Comparison of ENCODE assay signal across 2 cellular contexts in the genomic region with DNA sequence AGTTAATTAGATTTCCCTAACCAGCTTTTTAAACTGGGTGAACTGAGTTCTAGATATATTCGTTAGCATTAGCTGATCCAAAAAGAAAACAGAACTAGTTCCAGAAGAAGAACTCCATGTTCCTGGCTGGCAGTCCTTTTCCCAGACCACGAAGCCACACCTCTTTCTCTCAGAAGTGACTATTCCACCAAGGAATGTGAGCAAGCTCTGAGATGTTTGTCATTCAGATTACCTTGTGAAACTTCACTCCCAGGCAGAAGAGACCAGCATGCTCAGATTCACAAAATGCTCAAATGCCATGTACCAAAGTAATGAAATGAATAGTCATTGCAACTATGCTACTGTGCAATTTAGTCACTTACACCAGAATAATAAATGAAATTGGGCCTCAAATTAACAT.
TF ChIP-seq lines count a peak whose summit lies in the region.

No MANE protein-coding gene starts in this region.

TF ChIP-seq in A549, 52 proteins besides CTCF, POLR2A, EP300 and RAD21 (continued from another document):
- TF ChIP-seq, protein P1, sequence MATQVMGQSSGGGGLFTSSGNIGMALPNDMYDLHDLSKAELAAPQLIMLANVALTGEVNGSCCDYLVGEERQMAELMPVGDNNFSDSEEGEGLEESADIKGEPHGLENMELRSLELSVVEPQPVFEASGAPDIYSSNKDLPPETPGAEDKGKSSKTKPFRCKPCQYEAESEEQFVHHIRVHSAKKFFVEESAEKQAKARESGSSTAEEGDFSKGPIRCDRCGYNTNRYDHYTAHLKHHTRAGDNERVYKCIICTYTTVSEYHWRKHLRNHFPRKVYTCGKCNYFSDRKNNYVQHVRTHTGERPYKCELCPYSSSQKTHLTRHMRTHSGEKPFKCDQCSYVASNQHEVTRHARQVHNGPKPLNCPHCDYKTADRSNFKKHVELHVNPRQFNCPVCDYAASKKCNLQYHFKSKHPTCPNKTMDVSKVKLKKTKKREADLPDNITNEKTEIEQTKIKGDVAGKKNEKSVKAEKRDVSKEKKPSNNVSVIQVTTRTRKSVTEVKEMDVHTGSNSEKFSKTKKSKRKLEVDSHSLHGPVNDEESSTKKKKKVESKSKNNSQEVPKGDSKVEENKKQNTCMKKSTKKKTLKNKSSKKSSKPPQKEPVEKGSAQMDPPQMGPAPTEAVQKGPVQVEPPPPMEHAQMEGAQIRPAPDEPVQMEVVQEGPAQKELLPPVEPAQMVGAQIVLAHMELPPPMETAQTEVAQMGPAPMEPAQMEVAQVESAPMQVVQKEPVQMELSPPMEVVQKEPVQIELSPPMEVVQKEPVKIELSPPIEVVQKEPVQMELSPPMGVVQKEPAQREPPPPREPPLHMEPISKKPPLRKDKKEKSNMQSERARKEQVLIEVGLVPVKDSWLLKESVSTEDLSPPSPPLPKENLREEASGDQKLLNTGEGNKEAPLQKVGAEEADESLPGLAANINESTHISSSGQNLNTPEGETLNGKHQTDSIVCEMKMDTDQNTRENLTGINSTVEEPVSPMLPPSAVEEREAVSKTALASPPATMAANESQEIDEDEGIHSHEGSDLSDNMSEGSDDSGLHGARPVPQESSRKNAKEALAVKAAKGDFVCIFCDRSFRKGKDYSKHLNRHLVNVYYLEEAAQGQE (IDR thresholded peaks at IDR 0.05), result no peak
- TF ChIP-seq HEYL (CRISPR knock-in tag; IDR thresholded peaks at IDR 0.05) (no peak), JUN (IDR thresholded peaks at IDR 0.05) (no peak), HOXB5 (CRISPR knock-in tag; IDR thresholded peaks at IDR 0.05) (no peak), FOSB (CRISPR knock-in tag; IDR thresholded peaks at IDR 0.05) (no peak), FOSL2 (IDR thresholded peaks at IDR 0.05) (peak; percentile 48), FOSL2 (CRISPR knock-in tag; IDR thresholded peaks at IDR 0.05) (peak; percentile 83), MAZ (IDR thresholded peaks at IDR 0.05; ENCODE audit: borderline replicate concordance, low read depth, low read length) (no peak), NPAS2 (CRISPR knock-in tag; IDR thresholded peaks at IDR 0.05; ENCODE audit: borderline replicate concordance) (no peak), MYC (IDR thresholded peaks at IDR 0.05; ENCODE audit: borderline replicate concordance, low read length) (no peak), CEBPB (IDR thresholded peaks at IDR 0.05) (peak in 1 of 2 experiments; percentile 69; a peak in 2 of 4 replicates), GATA3 (IDR thresholded peaks at IDR 0.05; ENCODE audit: borderline replicate concordance) (0 out of 2 replicates have a peak, but pooled peaks have one; percentile 22), ESRRA (IDR thresholded peaks at IDR 0.05; ENCODE audit: borderline replicate concordance, low read length) (no peak), SREBF2 (IDR thresholded peaks at IDR 0.05) (no peak), CBX2 (IDR thresholded peaks at IDR 0.05; ENCODE audit: borderline replicate concordance, low read depth) (no peak), TFCP2L1 (CRISPR knock-in tag; IDR thresholded peaks at IDR 0.05) (no peak), RARB (CRISPR knock-in tag; IDR thresholded peaks at IDR 0.05) (no peak), NR3C1 (IDR thresholded peaks at IDR 0.05) (no peak), NFE2L2 (conservative IDR thresholded peaks at IDR 0.05; ENCODE audit: low read length) (no peak)
- TF ChIP-seq, protein P2, sequence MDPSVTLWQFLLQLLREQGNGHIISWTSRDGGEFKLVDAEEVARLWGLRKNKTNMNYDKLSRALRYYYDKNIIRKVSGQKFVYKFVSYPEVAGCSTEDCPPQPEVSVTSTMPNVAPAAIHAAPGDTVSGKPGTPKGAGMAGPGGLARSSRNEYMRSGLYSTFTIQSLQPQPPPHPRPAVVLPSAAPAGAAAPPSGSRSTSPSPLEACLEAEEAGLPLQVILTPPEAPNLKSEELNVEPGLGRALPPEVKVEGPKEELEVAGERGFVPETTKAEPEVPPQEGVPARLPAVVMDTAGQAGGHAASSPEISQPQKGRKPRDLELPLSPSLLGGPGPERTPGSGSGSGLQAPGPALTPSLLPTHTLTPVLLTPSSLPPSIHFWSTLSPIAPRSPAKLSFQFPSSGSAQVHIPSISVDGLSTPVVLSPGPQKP (IDR thresholded peaks at IDR 0.05; ENCODE audit: low read depth, low read length), result no peak
- TF ChIP-seq, protein P3, sequence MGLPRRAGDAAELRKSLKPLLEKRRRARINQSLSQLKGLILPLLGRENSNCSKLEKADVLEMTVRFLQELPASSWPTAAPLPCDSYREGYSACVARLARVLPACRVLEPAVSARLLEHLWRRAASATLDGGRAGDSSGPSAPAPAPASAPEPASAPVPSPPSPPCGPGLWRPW (IDR thresholded peaks at IDR 0.05), result no peak

TF ChIP-seq in H1, 55 proteins besides CTCF, POLR2A, EP300 and RAD21 (continued from another document):
- TF ChIP-seq, protein P4, sequence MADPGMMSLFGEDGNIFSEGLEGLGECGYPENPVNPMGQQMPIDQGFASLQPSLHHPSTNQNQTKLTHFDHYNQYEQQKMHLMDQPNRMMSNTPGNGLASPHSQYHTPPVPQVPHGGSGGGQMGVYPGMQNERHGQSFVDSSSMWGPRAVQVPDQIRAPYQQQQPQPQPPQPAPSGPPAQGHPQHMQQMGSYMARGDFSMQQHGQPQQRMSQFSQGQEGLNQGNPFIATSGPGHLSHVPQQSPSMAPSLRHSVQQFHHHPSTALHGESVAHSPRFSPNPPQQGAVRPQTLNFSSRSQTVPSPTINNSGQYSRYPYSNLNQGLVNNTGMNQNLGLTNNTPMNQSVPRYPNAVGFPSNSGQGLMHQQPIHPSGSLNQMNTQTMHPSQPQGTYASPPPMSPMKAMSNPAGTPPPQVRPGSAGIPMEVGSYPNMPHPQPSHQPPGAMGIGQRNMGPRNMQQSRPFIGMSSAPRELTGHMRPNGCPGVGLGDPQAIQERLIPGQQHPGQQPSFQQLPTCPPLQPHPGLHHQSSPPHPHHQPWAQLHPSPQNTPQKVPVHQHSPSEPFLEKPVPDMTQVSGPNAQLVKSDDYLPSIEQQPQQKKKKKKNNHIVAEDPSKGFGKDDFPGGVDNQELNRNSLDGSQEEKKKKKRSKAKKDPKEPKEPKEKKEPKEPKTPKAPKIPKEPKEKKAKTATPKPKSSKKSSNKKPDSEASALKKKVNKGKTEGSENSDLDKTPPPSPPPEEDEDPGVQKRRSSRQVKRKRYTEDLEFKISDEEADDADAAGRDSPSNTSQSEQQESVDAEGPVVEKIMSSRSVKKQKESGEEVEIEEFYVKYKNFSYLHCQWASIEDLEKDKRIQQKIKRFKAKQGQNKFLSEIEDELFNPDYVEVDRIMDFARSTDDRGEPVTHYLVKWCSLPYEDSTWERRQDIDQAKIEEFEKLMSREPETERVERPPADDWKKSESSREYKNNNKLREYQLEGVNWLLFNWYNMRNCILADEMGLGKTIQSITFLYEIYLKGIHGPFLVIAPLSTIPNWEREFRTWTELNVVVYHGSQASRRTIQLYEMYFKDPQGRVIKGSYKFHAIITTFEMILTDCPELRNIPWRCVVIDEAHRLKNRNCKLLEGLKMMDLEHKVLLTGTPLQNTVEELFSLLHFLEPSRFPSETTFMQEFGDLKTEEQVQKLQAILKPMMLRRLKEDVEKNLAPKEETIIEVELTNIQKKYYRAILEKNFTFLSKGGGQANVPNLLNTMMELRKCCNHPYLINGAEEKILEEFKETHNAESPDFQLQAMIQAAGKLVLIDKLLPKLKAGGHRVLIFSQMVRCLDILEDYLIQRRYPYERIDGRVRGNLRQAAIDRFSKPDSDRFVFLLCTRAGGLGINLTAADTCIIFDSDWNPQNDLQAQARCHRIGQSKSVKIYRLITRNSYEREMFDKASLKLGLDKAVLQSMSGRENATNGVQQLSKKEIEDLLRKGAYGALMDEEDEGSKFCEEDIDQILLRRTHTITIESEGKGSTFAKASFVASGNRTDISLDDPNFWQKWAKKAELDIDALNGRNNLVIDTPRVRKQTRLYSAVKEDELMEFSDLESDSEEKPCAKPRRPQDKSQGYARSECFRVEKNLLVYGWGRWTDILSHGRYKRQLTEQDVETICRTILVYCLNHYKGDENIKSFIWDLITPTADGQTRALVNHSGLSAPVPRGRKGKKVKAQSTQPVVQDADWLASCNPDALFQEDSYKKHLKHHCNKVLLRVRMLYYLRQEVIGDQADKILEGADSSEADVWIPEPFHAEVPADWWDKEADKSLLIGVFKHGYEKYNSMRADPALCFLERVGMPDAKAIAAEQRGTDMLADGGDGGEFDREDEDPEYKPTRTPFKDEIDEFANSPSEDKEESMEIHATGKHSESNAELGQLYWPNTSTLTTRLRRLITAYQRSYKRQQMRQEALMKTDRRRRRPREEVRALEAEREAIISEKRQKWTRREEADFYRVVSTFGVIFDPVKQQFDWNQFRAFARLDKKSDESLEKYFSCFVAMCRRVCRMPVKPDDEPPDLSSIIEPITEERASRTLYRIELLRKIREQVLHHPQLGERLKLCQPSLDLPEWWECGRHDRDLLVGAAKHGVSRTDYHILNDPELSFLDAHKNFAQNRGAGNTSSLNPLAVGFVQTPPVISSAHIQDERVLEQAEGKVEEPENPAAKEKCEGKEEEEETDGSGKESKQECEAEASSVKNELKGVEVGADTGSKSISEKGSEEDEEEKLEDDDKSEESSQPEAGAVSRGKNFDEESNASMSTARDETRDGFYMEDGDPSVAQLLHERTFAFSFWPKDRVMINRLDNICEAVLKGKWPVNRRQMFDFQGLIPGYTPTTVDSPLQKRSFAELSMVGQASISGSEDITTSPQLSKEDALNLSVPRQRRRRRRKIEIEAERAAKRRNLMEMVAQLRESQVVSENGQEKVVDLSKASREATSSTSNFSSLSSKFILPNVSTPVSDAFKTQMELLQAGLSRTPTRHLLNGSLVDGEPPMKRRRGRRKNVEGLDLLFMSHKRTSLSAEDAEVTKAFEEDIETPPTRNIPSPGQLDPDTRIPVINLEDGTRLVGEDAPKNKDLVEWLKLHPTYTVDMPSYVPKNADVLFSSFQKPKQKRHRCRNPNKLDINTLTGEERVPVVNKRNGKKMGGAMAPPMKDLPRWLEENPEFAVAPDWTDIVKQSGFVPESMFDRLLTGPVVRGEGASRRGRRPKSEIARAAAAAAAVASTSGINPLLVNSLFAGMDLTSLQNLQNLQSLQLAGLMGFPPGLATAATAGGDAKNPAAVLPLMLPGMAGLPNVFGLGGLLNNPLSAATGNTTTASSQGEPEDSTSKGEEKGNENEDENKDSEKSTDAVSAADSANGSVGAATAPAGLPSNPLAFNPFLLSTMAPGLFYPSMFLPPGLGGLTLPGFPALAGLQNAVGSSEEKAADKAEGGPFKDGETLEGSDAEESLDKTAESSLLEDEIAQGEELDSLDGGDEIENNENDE (IDR thresholded peaks at IDR 0.05; ENCODE audit: insufficient replicate concordance, low read length), result peak; percentile 42
- TF ChIP-seq BCL11A (IDR thresholded peaks at IDR 0.05; ENCODE audit: low read depth in 2 of 2, low read length in 2 of 2) (no peak), NRF1 (IDR thresholded peaks at IDR 0.05; ENCODE audit: low read depth, low read length) (no peak), NANOG (IDR thresholded peaks at IDR 0.05; ENCODE audit: insufficient read depth, low read depth, low read length, poor library complexity, severe bottlenecking) (no peak), CEBPB (IDR thresholded peaks at IDR 0.05; ENCODE audit: low read depth, low read length) (peak; percentile 63), RFX5 (IDR thresholded peaks at IDR 0.05; ENCODE audit: borderline replicate concordance, low read depth, low read length) (no peak), RXRA (IDR thresholded peaks at IDR 0.05; ENCODE audit: insufficient read depth, low read depth, low read length) (no peak), FOSL1 (IDR thresholded peaks at IDR 0.05; ENCODE audit: insufficient read depth, low read depth, low read length) (no peak), GABPA (IDR thresholded peaks at IDR 0.05; ENCODE audit: borderline replicate concordance, insufficient read depth, low read length) (no peak)
- TF ChIP-seq, protein P5, sequence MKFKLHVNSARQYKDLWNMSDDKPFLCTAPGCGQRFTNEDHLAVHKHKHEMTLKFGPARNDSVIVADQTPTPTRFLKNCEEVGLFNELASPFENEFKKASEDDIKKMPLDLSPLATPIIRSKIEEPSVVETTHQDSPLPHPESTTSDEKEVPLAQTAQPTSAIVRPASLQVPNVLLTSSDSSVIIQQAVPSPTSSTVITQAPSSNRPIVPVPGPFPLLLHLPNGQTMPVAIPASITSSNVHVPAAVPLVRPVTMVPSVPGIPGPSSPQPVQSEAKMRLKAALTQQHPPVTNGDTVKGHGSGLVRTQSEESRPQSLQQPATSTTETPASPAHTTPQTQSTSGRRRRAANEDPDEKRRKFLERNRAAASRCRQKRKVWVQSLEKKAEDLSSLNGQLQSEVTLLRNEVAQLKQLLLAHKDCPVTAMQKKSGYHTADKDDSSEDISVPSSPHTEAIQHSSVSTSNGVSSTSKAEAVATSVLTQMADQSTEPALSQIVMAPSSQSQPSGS (IDR thresholded peaks at IDR 0.05; ENCODE audit: low read length), result no peak
